ENCODE assay signal across 29 cellular contexts in genomic region chr6:22010102-22010501, GRCh38.
"Had no signal": no experiment of that assay in that cellular context is flagged by ENCODE, and none has a peak within 500 bp of the region (broad histone marks: within the 10 kb centered on the region; RNA-seq: fewer than 3 reads in every experiment).

No MANE protein-coding gene starts in this region.

- H3K4me3 Mint-ChIP-seq: activated B cell treated with CpG ODN at 0.5 μM for 24 hours; activated CD4-positive, alpha-beta memory T cell treated with anti-CD3 and anti-CD28 coated beads for 36 hours; activated naive CD8-positive, alpha-beta T cell; activated T-cell treated with anti-CD3 and anti-CD28 coated beads, Interleukin-2, amount 50 U/mL, for 24 hours; activated T-helper 17 cell treated with anti-CD3 and anti-CD28 coated beads, Interleukin-2, amount 50 U/mL, for 72 hours; effector memory CD8-positive, alpha-beta T cell; T-cell; T-helper 1 cell treated with Interleukin-12 subunit alpha and Interleukin-12 subunit beta and Interleukin-4 antibody, amounts not matched to agents 30 μg/mL and 1 μg/mL, for 36 hours had no signal

- H3K36me3 Mint-ChIP-seq: activated CD4-positive, alpha-beta memory T cell treated with anti-CD3 and anti-CD28 coated beads for 36 hours; activated naive CD8-positive, alpha-beta T cell; T-cell had no signal

- H3K27ac Mint-ChIP-seq: activated B cell treated with CpG ODN at 0.5 μM for 24 hours; activated CD4-positive, alpha-beta memory T cell treated with anti-CD3 and anti-CD28 coated beads for 36 hours; activated naive CD8-positive, alpha-beta T cell; activated T-cell treated with anti-CD3 and anti-CD28 coated beads, Interleukin-2, amount 50 U/mL, for 24 hours; activated T-helper 17 cell treated with anti-CD3 and anti-CD28 coated beads, Interleukin-2, amount 50 U/mL, for 72 hours; effector memory CD8-positive, alpha-beta T cell; T-cell; T-helper 1 cell treated with Interleukin-12 subunit alpha and Interleukin-12 subunit beta and Interleukin-4 antibody, amounts not matched to agents 30 μg/mL and 1 μg/mL, for 36 hours had no signal

- H3K9me3 ChIP-seq: body of pancreas had no signal

- H3K36me3 ChIP-seq: WERI-Rb-1 had no signal

- H3K4me1 Mint-ChIP-seq: activated B cell treated with CpG ODN at 0.5 μM for 24 hours; activated T-helper 17 cell treated with anti-CD3 and anti-CD28 coated beads, Interleukin-2, amount 50 U/mL, for 72 hours; T-cell had no signal

- H3K4me1 ChIP-seq: body of pancreas had no signal

- ATAC-seq: activated CD4-positive, CD25-positive, alpha-beta regulatory T cell treated with anti-CD3 and anti-CD28 coated beads, Interleukin-2, amount 50 U/mL, for 24 hours; activated T-helper 17 cell treated with anti-CD3 and anti-CD28 coated beads, Interleukin-2, amount 50 U/mL, for 72 hours; body of pancreas; effector memory CD8-positive, alpha-beta T cell; T-cell had no signal

- H3K27me3 Mint-ChIP-seq: activated B cell treated with CpG ODN at 0.5 μM for 24 hours; activated CD4-positive, alpha-beta memory T cell treated with anti-CD3 and anti-CD28 coated beads for 36 hours; activated T-cell treated with anti-CD3 and anti-CD28 coated beads, Interleukin-2, amount 50 U/mL, for 24 hours; activated T-helper 17 cell treated with anti-CD3 and anti-CD28 coated beads, Interleukin-2, amount 50 U/mL, for 72 hours; effector memory CD8-positive, alpha-beta T cell; T-cell had no signal

- H3K27me3 ChIP-seq: body of pancreas had no signal

- H3K4me3 ChIP-seq: body of pancreas had no signal

- H3K27ac ChIP-seq: body of pancreas, WERI-Rb-1 had no signal

- H3K9me3 Mint-ChIP-seq: activated T-helper 17 cell treated with anti-CD3 and anti-CD28 coated beads, Interleukin-2, amount 50 U/mL, for 72 hours; T-helper 1 cell treated with Interleukin-12 subunit alpha and Interleukin-12 subunit beta and Interleukin-4 antibody, amounts not matched to agents 30 μg/mL and 1 μg/mL, for 36 hours had no signal

- DNase-seq: activated B cell treated with CpG ODN at 0.5 μM for 24 hours; activated CD4-positive, alpha-beta memory T cell treated with anti-CD3 and anti-CD28 coated beads for 36 hours; activated CD4-positive, alpha-beta T cell treated with anti-CD3 and anti-CD28 coated beads for 48 hours; activated CD4-positive, alpha-beta T cell treated with anti-CD3 and anti-CD28 coated beads, Interleukin-2, amount 50 U/mL, for 1 hour; activated CD8-positive, alpha-beta memory T cell treated with anti-CD3 and anti-CD28 coated beads, Interleukin-2, amount 50 U/mL, for 48 hours; activated effector memory CD4-positive, alpha-beta T cell treated with Interleukin-2 at 50 U/mL for 16 hours; activated gamma-delta T cell treated with Interleukin-2 at 50 U/mL for 16 hours; activated naive CD4-positive, alpha-beta T cell treated with anti-CD3 and anti-CD28 coated beads, Interleukin-2, amount 50 U/mL, for 16 hours; activated naive CD4-positive, alpha-beta T cell treated with Interleukin-2 at 50 U/mL for 16 hours; activated T-cell treated with anti-CD3 and anti-CD28 coated beads for 4 hours; activated T-cell treated with anti-CD3 and anti-CD28 coated beads, Interleukin-2, amount 50 U/mL, for 24 hours; amniotic stem cell; anterior cingulate cortex; body of pancreas; cortex of kidney; dermis blood vessel endothelial cell; effector CD4-positive, alpha-beta T cell; effector memory CD8-positive, alpha-beta T cell; erythroblast; foreskin fibroblast; T-cell; T-helper 9 cell; WERI-Rb-1 had no signal

- FAIRE-seq: colon, frontal cortex had no signal
